Comparison of ENCODE assay signal across 9 cellular contexts in genomic region chr19:58009666-58010301, GRCh38. TPM values are rescaled to one million over a fixed set of nuclear protein-coding genes. Genes with fewer than 3 reads are reported as not detected.
DNase-seq lines count a peak whose midpoint lies in the region; ATAC-seq and TF ChIP-seq lines count a peak whose summit lies in the region.
"Had no signal": no experiment of that assay in that cellular context is flagged by ENCODE, and none has a peak within 500 bp of the region (broad histone marks: within the 10 kb centered on the region; RNA-seq: fewer than 3 reads in every experiment).

No MANE protein-coding gene starts in this region.

- no peak for TF ChIP-seq POLR2A in vagina (IDR thresholded peaks at IDR 0.05)

- WGBS in trophoblast cell (ENCODE audit: extremely low coverage, insufficient coverage, insufficient read length): no CpG with 5 or more reads among the region's 41 CpGs

- H2AK5ac ChIP-seq in trophoblast cell (ENCODE audit: low read length): no peak overlapping the region

- no peak overlapping the region for H3K9ac ChIP-seq in adipocyte (ENCODE audit: low read length)
- no peak overlapping the region for H3K9ac ChIP-seq in trophoblast cell (ENCODE audit: low read length)

- no peak overlapping the region for H3K23ac ChIP-seq in trophoblast cell (ENCODE audit: low read length)

- peaks cover 45% of the 10 kb centered on the region for H3K9me3 ChIP-seq in adipocyte (ENCODE audit: control insufficient read depth, low read length)
- H3K9me3 ChIP-seq in cardiac muscle cell (ENCODE audit: low read depth): no peaks in the 10 kb centered on the region
- H3K9me3 ChIP-seq in trophoblast cell (ENCODE audit: insufficient read depth, low read depth, low read length): peaks cover 33% of the 10 kb centered on the region
- H3K9me3 ChIP-seq in vagina: peaks cover 17% of the 10 kb centered on the region

- no peaks in the 10 kb centered on the region for H3K4me1 ChIP-seq in adipocyte (ENCODE audit: control insufficient read depth, insufficient read depth, low read length)
- H3K4me1 ChIP-seq in cardiac muscle cell (ENCODE audit: low read depth): peaks cover 7% of the 10 kb centered on the region
- peaks cover 0 to 2% of the 10 kb centered on the region in 2 experiments for H3K4me1 ChIP-seq in trophoblast cell (ENCODE audit: control insufficient read depth in 1 of 2, insufficient read depth in 2 of 2, low read length in 2 of 2)
- H3K4me1 ChIP-seq in vagina: peaks cover 5% of the 10 kb centered on the region

- H4K12ac ChIP-seq in trophoblast cell (ENCODE audit: low read depth, low read length): no peak overlapping the region

- no peak overlapping the region for H3K14ac ChIP-seq in trophoblast cell (ENCODE audit: low read length)

- H3K27ac ChIP-seq in cardiac muscle cell: peak overlapping the region; percentile 25
- no peak overlapping the region for H3K27ac ChIP-seq in trophoblast cell (ENCODE audit: low read depth, low read length)
- H3K27ac ChIP-seq in vagina: peak overlapping the region; percentile 30

- intact Hi-C loops in vagina (cut with DNase I): no loop called here

- ATAC-seq in HG03159 (IDR thresholded peaks at IDR 0.05; ENCODE audit: unreplicated experiment): peak; percentile 90

- H3K79me2 ChIP-seq in trophoblast cell (ENCODE audit: control insufficient read depth, insufficient read depth, low read length, poor library complexity): no peaks in the 10 kb centered on the region

- H2BK12ac ChIP-seq in trophoblast cell (ENCODE audit: low read length): no peak overlapping the region

- H3K4me3 ChIP-seq in adipocyte (ENCODE audit: low read length) (peak overlapping the region; percentile 75), cardiac muscle cell (peak overlapping the region; percentile 31), trophoblast cell (ENCODE audit: low read depth, low read length) (peak overlapping the region; percentile 59), vagina (peak overlapping the region; percentile 42 to 48)

- DNase-seq in Caki2 (ENCODE audit: low read depth) (peak; percentile 90), RPMI8226 (peak; percentile 92), adipocyte (ENCODE audit: low read depth) (peak; percentile 42), cardiac muscle cell (ENCODE audit: low read depth in 1 of 2, low spot score in 1 of 2) (peak; percentile 92 to 95), trophoblast cell (peak; percentile 69 to 71), vagina (ENCODE audit: extremely low spot score in 2 of 2) (no peak), Kasumi-1 (lab: John Stamatoyannopoulos, UW) (no peak)

- no peak overlapping the region for H2BK120ac ChIP-seq in trophoblast cell (ENCODE audit: insufficient read depth, low read length, poor library complexity)

- H3K79me1 ChIP-seq in trophoblast cell (ENCODE audit: low read length): no peaks in the 10 kb centered on the region

- in situ Hi-C loops in Caki2 (cut with HindIII; ENCODE audit: low pct_unique_long_range_greater_than_20kb, low sequenced_read_pairs): no loop called here

- TF ChIP-seq CTCF in cardiac muscle cell (IDR thresholded peaks at IDR 0.05; ENCODE audit: low read depth, low read length) (no peak), vagina (IDR thresholded peaks at IDR 0.05) (no peak)

- H3K4ac ChIP-seq in trophoblast cell (ENCODE audit: low read depth, low read length): no peak overlapping the region

- H4K8ac ChIP-seq in trophoblast cell (ENCODE audit: low read depth, low read length): peak overlapping the region; percentile 8

- H3K36me3 ChIP-seq in adipocyte (ENCODE audit: control insufficient read depth, insufficient read depth, low read length, severe bottlenecking) (peaks cover 28% of the 10 kb centered on the region), cardiac muscle cell (peaks cover 6% of the 10 kb centered on the region), trophoblast cell (ENCODE audit: control insufficient read depth in 1 of 2, insufficient read depth in 2 of 2, low read length in 2 of 2) (peaks cover 6 to 10% of the 10 kb centered on the region in 2 experiments), vagina (peaks cover 0 to 29% of the 10 kb centered on the region in 2 donors)

- no peak overlapping the region for H4K91ac ChIP-seq in trophoblast cell (ENCODE audit: low read depth, low read length)

- no peaks in the 10 kb centered on the region for H3K27me3 ChIP-seq in adipocyte (replicated peaks; ENCODE audit: control insufficient read depth, insufficient read depth, low read length)
- no peaks in the 10 kb centered on the region for H3K27me3 ChIP-seq in cardiac muscle cell
- H3K27me3 ChIP-seq in trophoblast cell (ENCODE audit: insufficient read depth, low read length): no peaks in the 10 kb centered on the region
- no peaks in the 10 kb centered on the region for H3K27me3 ChIP-seq in vagina

- H3K4me2 ChIP-seq in trophoblast cell (ENCODE audit: low read length): peak overlapping the region; percentile 58

- H2AFZ ChIP-seq in trophoblast cell (ENCODE audit: insufficient read depth, low read length, poor library complexity): no peak overlapping the region

- H3K18ac ChIP-seq in trophoblast cell (ENCODE audit: low read length): no peak overlapping the region

- H2BK5ac ChIP-seq in trophoblast cell (ENCODE audit: low read depth, low read length, poor library complexity): no peak overlapping the region

RNA-seq across cellular contexts. Expression of gene ZNF606, which starts 7.2 kb away (rescaled TPM):
- 13.0 and 19.5 TPM in 2 replicates for total RNA-seq in Caki2 (2014; rRNA removed; shearing (Covaris generic); ENCODE audit: low replicate concordance)
- total RNA-seq in cardiac muscle cell (50.5 and 87.4 TPM in 2 replicates), vagina (10.1 TPM)
- polyA plus RNA-seq in cardiac muscle cell: 30.0 and 31.2 TPM in 2 replicates
- polyA plus RNA-seq in trophoblast cell (2013): 8.1 and 8.2 TPM in 2 replicates

RNA-seq across cellular contexts. Expression of gene ZSCAN1, which starts 24.0 kb away (rescaled TPM):
- 5.0 TPM in 1 of 2 replicates, not detected in the other for total RNA-seq in Caki2 (2014; rRNA removed; shearing (Covaris generic); ENCODE audit: low replicate concordance)
- total RNA-seq in cardiac muscle cell (31.9 and 38.4 TPM in 2 replicates), vagina (not detected)
- polyA plus RNA-seq in cardiac muscle cell: 22.0 and 24.6 TPM in 2 replicates
- polyA plus RNA-seq in trophoblast cell (2013): 0.74 and 1.1 TPM in 2 replicates
- total RNA-seq: HT1080 had no signal

RNA-seq across cellular contexts. Expression of gene C19orf18, which starts 35.5 kb away (rescaled TPM):
- not detected in 2 replicates for total RNA-seq in Caki2 (2014; rRNA removed; shearing (Covaris generic); ENCODE audit: low replicate concordance)
- total RNA-seq in cardiac muscle cell (1.3 and 1.4 TPM in 2 replicates), vagina (2.9 TPM)
- 2.4 and 3.6 TPM in 2 replicates for polyA plus RNA-seq in cardiac muscle cell
- 1.2 and 1.3 TPM in 2 replicates for polyA plus RNA-seq in trophoblast cell (2013)
- total RNA-seq: HT1080 had no signal

RNA-seq across cellular contexts. Expression of gene ZNF135, which starts 49.3 kb away (rescaled TPM):
- total RNA-seq in Caki2 (2014; rRNA removed; shearing (Covaris generic); ENCODE audit: low replicate concordance): 2.5 and 7.5 TPM in 2 replicates
- total RNA-seq in cardiac muscle cell (11.7 and 14.0 TPM in 2 replicates), vagina (5.4 TPM)
- 10.2 and 11.2 TPM in 2 replicates for polyA plus RNA-seq in cardiac muscle cell
- 2.9 and 3.0 TPM in 2 replicates for polyA plus RNA-seq in trophoblast cell (2013)
- total RNA-seq: HT1080 had no signal

Comparison
In these comparisons a context has a peak if more than half of its experiments do, and no peak if none do; other contexts are left out.
1. DNase-seq: peak in Caki2 (single experiment), RPMI8226 (single experiment), adipocyte (single experiment), cardiac muscle cell (2 of 2) and trophoblast cell (2 of 2); none in vagina (0 of 2) and Kasumi-1 (0 of 2).
2. Peak in every context shown above with its lines, with median percentiles within 50 percentile points of each other: H3K4me3 ChIP-seq.